8 cellular contexts compared by ENCODE assay signal in the genomic region with DNA sequence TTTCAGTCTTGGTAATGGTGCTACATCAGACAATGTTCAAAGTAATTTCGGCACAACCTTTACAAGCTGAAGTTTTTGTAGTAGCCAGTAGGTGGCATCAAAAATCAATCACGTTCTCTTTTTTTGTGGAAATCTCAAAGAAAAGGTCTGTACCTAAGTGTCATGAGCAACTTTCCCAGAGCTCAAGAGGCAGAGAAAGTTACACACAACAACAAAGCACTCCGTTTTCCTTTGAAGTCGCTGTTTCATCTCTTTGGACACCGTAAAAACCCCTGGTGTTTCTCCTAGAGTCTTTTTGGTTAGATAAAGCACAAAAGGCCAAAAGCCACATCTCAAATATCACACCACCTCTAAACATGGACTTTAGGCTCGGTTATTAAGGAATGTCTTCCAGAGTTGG.
A peak's percentile ranks its signal among the peaks of the same experiment; 100 is the strongest.
DNase-seq lines count a peak whose midpoint lies in the region; ATAC-seq and TF ChIP-seq lines count a peak whose summit lies in the region.

No MANE protein-coding gene starts in this region.

- peak; percentile 1 for DNase-seq in NCI-H2107 (lab: John Stamatoyannopoulos, UW)
- DNase-seq in NCI-H2107 treated with DMSO at 0.1 percent for 48 hours (lab: John Stamatoyannopoulos, UW; ENCODE audit: unreplicated experiment), result no peak
- DNase-seq in KBM-7, result peak; percentile 49
- peak; percentile 37 for DNase-seq in RPMI7951 (ENCODE audit: low read depth)
- DNase-seq in fibroblast of the conjunctiva (ENCODE audit: low read depth), result peak; percentile 2
- DNase-seq in gastrocnemius medialis, result no peak
- DNase-seq in stimulated activated CD4-positive, alpha-beta T cell treated with anti-CD3 and anti-CD28 coated beads, Interleukin-12 subunit alpha, Interleukin-12 subunit beta, amount 100 ng/mL, for 4 hours, result no peak

- peak in 4 of 5 experiments; percentile 18 to 55 (median 44) for TF ChIP-seq CTCF in gastrocnemius medialis (IDR thresholded peaks at IDR 0.05 in 4 of 5, conservative IDR thresholded peaks at IDR 0.05 in 1 of 5)

- no peaks in the 10 kb centered on the region for H3K9me3 ChIP-seq in gastrocnemius medialis

- TF ChIP-seq POLR2A in gastrocnemius medialis (IDR thresholded peaks at IDR 0.05), result no peak

- H3K27me3 ChIP-seq in gastrocnemius medialis, result no peaks in the 10 kb centered on the region

- in situ Hi-C loops in KBM-7 (cut with MboI; ENCODE audit: low pct_unique_long_range_greater_than_20kb, low sequenced_read_pairs), result no loop called here
- in situ Hi-C loops in gastrocnemius medialis (cut with MboI; ENCODE audit: low sequenced_read_pairs in 4 of 4), result loop anchor here in 2 of 4 donors (10.0 to 25.0 kb wide), 2 partner anchors 347 to 369 kb away; a partner anchor contains a TSS

- H3K4me1 ChIP-seq in gastrocnemius medialis, result peaks cover 0 to 4% of the 10 kb centered on the region in 2 donors

- no peak overlapping the region for H3K27ac ChIP-seq in gastrocnemius medialis

- H3K36me3 ChIP-seq in gastrocnemius medialis, result no peaks in the 10 kb centered on the region

- intact Hi-C loops in gastrocnemius medialis (cut with DNase I; ENCODE audit: low total_unique reads), result loop anchor here (10.0 kb wide), 1 partner anchor 369 kb away; no protein-coding TSS in a partner anchor

- ATAC-seq in GM21619 (IDR thresholded peaks at IDR 0.05; ENCODE audit: unreplicated experiment) (peak; percentile 94), gastrocnemius medialis (no peak)

- H3K4me3 ChIP-seq in gastrocnemius medialis, result no peak overlapping the region

Comparison
In these comparisons a context has a peak if more than half of its experiments do, and no peak if none do; other contexts are left out.
1. DNase-seq: peak in NCI-H2107 (single experiment), KBM-7 (single experiment), RPMI7951 (single experiment) and fibroblast of the conjunctiva (single experiment); none in NCI-H2107 treated with DMSO at 0.1 percent for 48 hours (single experiment), gastrocnemius medialis (0 of 2) and stimulated activated CD4-positive, alpha-beta T cell treated with anti-CD3 and anti-CD28 coated beads, Interleukin-12 subunit alpha, Interleukin-12 subunit beta, amount 100 ng/mL, for 4 hours (single experiment).